16 cellular contexts compared by ENCODE assay signal in genomic region chr9:77418226-77418625, GRCh38.
DNase-seq lines count a peak whose midpoint lies in the region; ATAC-seq and TF ChIP-seq lines count a peak whose summit lies in the region.
"Had no signal": no experiment of that assay in that cellular context is flagged by ENCODE, and none has a peak within 500 bp of the region (broad histone marks: within the 10 kb centered on the region; RNA-seq: fewer than 3 reads in every experiment).

No MANE protein-coding gene starts in this region.

- intact Hi-C loops in CD14-positive monocyte (cut with micrococcal nuclease) = no loop called here
- intact Hi-C loops in sigmoid colon (cut with DNase I) = no loop called here

- H2AFZ ChIP-seq in hepatocyte (no peak overlapping the region), smooth muscle cell (ENCODE audit: low read depth) (no peak overlapping the region)

- H3K4me2 ChIP-seq in hepatocyte (no peak overlapping the region), smooth muscle cell (no peak overlapping the region)
- H3K4me2 ChIP-seq: KMS-11 had no signal

- H3K79me2 ChIP-seq in hepatocyte (no peaks in the 10 kb centered on the region), smooth muscle cell (ENCODE audit: low read depth) (no peaks in the 10 kb centered on the region)

- H3K27ac Mint-ChIP-seq in CD14-positive monocyte = peak overlapping the region in 5 of 7 donors; percentile 27 to 88 (median 80)
- H3K27ac Mint-ChIP-seq in activated T-helper 17 cell treated with anti-CD3 and anti-CD28 coated beads, Interleukin-2, amount 50 U/mL, for 72 hours = no peak overlapping the region
- H3K27ac Mint-ChIP-seq: CD4-positive, alpha-beta T cell had no signal

- peaks cover 6% of the 10 kb centered on the region for H3F3A ChIP-seq in smooth muscle cell (ENCODE audit: low read depth)

- peaks cover 32% of the 10 kb centered on the region for H3K4me1 Mint-ChIP-seq in CD14-positive monocyte
- no peaks in the 10 kb centered on the region for H3K4me1 Mint-ChIP-seq in activated T-helper 17 cell treated with anti-CD3 and anti-CD28 coated beads, Interleukin-2, amount 50 U/mL, for 72 hours

- H3K4me3 ChIP-seq in SJCRH30 (no peak overlapping the region), hepatocyte (no peak overlapping the region), smooth muscle cell (no peak overlapping the region), sigmoid colon (no peak overlapping the region)

- no peak for TF ChIP-seq POLR2A in sigmoid colon (IDR thresholded peaks at IDR 0.05)

- no peak for TF ChIP-seq EP300 in sigmoid colon (IDR thresholded peaks at IDR 0.05)

- H3K9me2 ChIP-seq in hepatocyte (replicated peaks; ENCODE audit: insufficient read depth) = no peaks in the 10 kb centered on the region

- no peaks in the 10 kb centered on the region for H4K20me1 ChIP-seq in hepatocyte (ENCODE audit: insufficient read depth, poor library complexity, severe bottlenecking)
- H4K20me1 ChIP-seq in smooth muscle cell (ENCODE audit: low read depth) = no peaks in the 10 kb centered on the region

- DNase-seq in CD14-positive monocyte (ENCODE audit: low spot score) = no peak
- DNase-seq in SJCRH30 = no peak
- no peak for DNase-seq in hepatocyte (ENCODE audit: low spot score)
- no peak for DNase-seq in smooth muscle cell (lab: John Stamatoyannopoulos, UW; ENCODE audit: unreplicated experiment)
- no peak for DNase-seq in sigmoid colon
- no peak for DNase-seq in NK-92 treated with Interleukin-12 subunit alpha and Interleukin-12 subunit beta, amount 100 ng/mL, for 24 hours (lab: John Stamatoyannopoulos, UW)
- no peak for DNase-seq in NCI-H82 (lab: John Stamatoyannopoulos, UW)
- DNase-seq: BE2C; Caco-2; CD4-positive, alpha-beta T cell; NCI-H1436; NCI-H1930; NCI-H524 treated with DMSO at 0.1 percent for 48 hours had no signal

- no peaks in the 10 kb centered on the region for H3K9me3 Mint-ChIP-seq in CD14-positive monocyte
- no peaks in the 10 kb centered on the region for H3K9me3 Mint-ChIP-seq in activated T-helper 17 cell treated with anti-CD3 and anti-CD28 coated beads, Interleukin-2, amount 50 U/mL, for 72 hours

- H3K36me3 ChIP-seq in SJCRH30 (peaks cover 3% of the 10 kb centered on the region; the same call in 1 of the 2 replicates), hepatocyte (replicated peaks; ENCODE audit: insufficient read depth, low read depth) (no peaks in the 10 kb centered on the region), smooth muscle cell (ENCODE audit: low read depth) (no peaks in the 10 kb centered on the region), sigmoid colon (no peaks in the 10 kb centered on the region)

- H3K27me3 ChIP-seq in SJCRH30 (no peaks in the 10 kb centered on the region), hepatocyte (no peaks in the 10 kb centered on the region), smooth muscle cell (ENCODE audit: low read depth) (no peaks in the 10 kb centered on the region), sigmoid colon (no peaks in the 10 kb centered on the region)
- H3K27me3 ChIP-seq: BE2C had no signal

- no peak overlapping the region for H3K9ac ChIP-seq in smooth muscle cell (ENCODE audit: low read depth)
- H3K9ac ChIP-seq: KMS-11 had no signal

- no peaks in the 10 kb centered on the region for H3K36me3 Mint-ChIP-seq in CD14-positive monocyte
- H3K36me3 Mint-ChIP-seq in activated T-helper 17 cell treated with anti-CD3 and anti-CD28 coated beads, Interleukin-2, amount 50 U/mL, for 72 hours (ENCODE audit: low read depth) = peaks cover 6% of the 10 kb centered on the region

- H3K27me3 Mint-ChIP-seq in CD14-positive monocyte (ENCODE audit: low read depth in 3 of 3) = no peaks in the 10 kb centered on the region
- no peaks in the 10 kb centered on the region for H3K27me3 Mint-ChIP-seq in activated T-helper 17 cell treated with anti-CD3 and anti-CD28 coated beads, Interleukin-2, amount 50 U/mL, for 72 hours
- H3K27me3 Mint-ChIP-seq: CD4-positive, alpha-beta T cell had no signal

- TF ChIP-seq CTCF in CD14-positive monocyte (IDR thresholded peaks at IDR 0.05) = no peak
- TF ChIP-seq CTCF in hepatocyte (IDR thresholded peaks at IDR 0.05; ENCODE audit: poor library complexity) = no peak
- no peak for TF ChIP-seq CTCF in smooth muscle cell (IDR thresholded peaks at IDR 0.05; ENCODE audit: borderline replicate concordance, insufficient read depth, poor library complexity, severe bottlenecking)
- no peak for TF ChIP-seq CTCF in sigmoid colon (IDR thresholded peaks at IDR 0.05)

- H3K4me3 Mint-ChIP-seq in CD14-positive monocyte = no peak overlapping the region
- no peak overlapping the region for H3K4me3 Mint-ChIP-seq in activated T-helper 17 cell treated with anti-CD3 and anti-CD28 coated beads, Interleukin-2, amount 50 U/mL, for 72 hours
- H3K4me3 Mint-ChIP-seq: CD4-positive, alpha-beta T cell had no signal

- ATAC-seq in activated T-helper 17 cell treated with anti-CD3 and anti-CD28 coated beads, Interleukin-2, amount 50 U/mL, for 72 hours (replicated peaks) = no peak
- ATAC-seq: Panc1 had no signal

- peaks cover 22% of the 10 kb centered on the region for H3K4me1 ChIP-seq in SJCRH30
- no peaks in the 10 kb centered on the region for H3K4me1 ChIP-seq in hepatocyte (ENCODE audit: insufficient read depth)
- no peaks in the 10 kb centered on the region for H3K4me1 ChIP-seq in smooth muscle cell (ENCODE audit: low read depth)
- H3K4me1 ChIP-seq in sigmoid colon = peaks cover 0 to 5% (median 0%) of the 10 kb centered on the region in 4 donors
- H3K4me1 ChIP-seq: BE2C, Caco-2 had no signal

- H3K27ac ChIP-seq in SJCRH30 = peak overlapping the region; percentile 68
- peak overlapping the region; percentile 44 for H3K27ac ChIP-seq in hepatocyte
- peak overlapping the region; percentile 34 for H3K27ac ChIP-seq in smooth muscle cell (ENCODE audit: low read depth)
- H3K27ac ChIP-seq in sigmoid colon = no peak overlapping the region
- H3K27ac ChIP-seq: KMS-11 had no signal

- H3K9me3 ChIP-seq in SJCRH30 (replicated peaks) = no peaks in the 10 kb centered on the region; the same call in 1 of the 2 replicates
- no peaks in the 10 kb centered on the region for H3K9me3 ChIP-seq in hepatocyte (ENCODE audit: low read depth)
- no peaks in the 10 kb centered on the region for H3K9me3 ChIP-seq in smooth muscle cell (replicated peaks; ENCODE audit: low read depth)
- H3K9me3 ChIP-seq in sigmoid colon = no peaks in the 10 kb centered on the region
- H3K9me3 ChIP-seq: BE2C, Caco-2 had no signal

Comparison
In these comparisons a context has a peak if more than half of its experiments do, and no peak if none do; other contexts are left out.
1. H3K27ac ChIP-seq: peak in SJCRH30 (single experiment), hepatocyte (single experiment) and smooth muscle cell (single experiment); none in sigmoid colon (0 of 4).